Comparison of ENCODE assay signal across 35 cellular contexts in the genomic region with DNA sequence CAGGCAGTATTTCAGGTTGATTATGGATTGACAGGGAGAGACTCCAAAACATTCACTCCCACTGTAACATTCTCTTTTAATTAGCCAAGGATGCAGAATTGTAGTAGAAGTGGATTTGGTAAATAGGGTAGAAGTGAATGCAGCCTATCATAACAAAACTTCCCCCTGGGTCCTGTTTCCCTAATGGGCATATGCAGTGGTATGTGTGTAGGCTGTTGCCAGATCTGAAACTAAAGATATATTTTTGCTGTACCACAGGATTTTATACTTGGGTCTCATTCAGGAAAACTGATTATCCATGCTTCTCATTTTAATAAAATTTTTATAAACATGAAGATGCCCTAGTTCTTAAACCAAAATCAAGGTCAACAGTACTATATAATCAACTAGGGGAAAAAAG.
DNase-seq lines count a peak whose midpoint lies in the region; ATAC-seq, FAIRE-seq and TF ChIP-seq lines count a peak whose summit lies in the region.
"Had no signal": no experiment of that assay in that cellular context is flagged by ENCODE, and none has a peak within 500 bp of the region (broad histone marks: within the 10 kb centered on the region; RNA-seq: fewer than 3 reads in every experiment).

No MANE protein-coding gene starts in this region.

- peaks cover 15% of the 10 kb centered on the region for H3K36me3 ChIP-seq in adipocyte (ENCODE audit: control insufficient read depth, insufficient read depth, low read length, severe bottlenecking)
- H3K36me3 ChIP-seq: BE2C had no signal

- peaks cover 11% of the 10 kb centered on the region for H3K4me1 Mint-ChIP-seq in stimulated activated effector memory CD8-positive, alpha-beta T cell treated with anti-CD3 and anti-CD28 coated beads, Interleukin-12 subunit alpha, Interleukin-12 subunit beta, amount 100 ng/mL, for 72 hours
- H3K4me1 Mint-ChIP-seq in activated T-helper 17 cell treated with anti-CD3 and anti-CD28 coated beads, Interleukin-2, amount 50 U/mL, for 72 hours = peaks cover 9% of the 10 kb centered on the region
- H3K4me1 Mint-ChIP-seq in activated CD4-positive, alpha-beta T cell treated with anti-CD3 and anti-CD28 coated beads, Interleukin-2, amount 10 ng/mL, durations not matched to agents 24 days and 14 days = peaks cover 3% of the 10 kb centered on the region
- H3K4me1 Mint-ChIP-seq: B cell had no signal

- no peak for ATAC-seq in stimulated activated effector memory CD8-positive, alpha-beta T cell treated with anti-CD3 and anti-CD28 coated beads, Interleukin-12 subunit alpha, Interleukin-12 subunit beta, amount 100 ng/mL, for 72 hours
- no peak for ATAC-seq in activated T-helper 17 cell treated with anti-CD3 and anti-CD28 coated beads, Interleukin-2, amount 50 U/mL, for 72 hours (replicated peaks)
- ATAC-seq: A549; CD8-positive, alpha-beta T cell had no signal

- no peaks in the 10 kb centered on the region for H3K9me3 ChIP-seq in adipocyte (ENCODE audit: control insufficient read depth, low read length)
- H3K9me3 ChIP-seq: A549; BE2C; BLaER1; BLaER1 treated with 17β-estradiol and CSF1 and Interleukin-3, amounts not matched to agents 10 nM and 100 nM; Caco-2 had no signal

- H3K4me1 ChIP-seq in adipocyte (ENCODE audit: control insufficient read depth, insufficient read depth, low read length) = no peaks in the 10 kb centered on the region
- H3K4me1 ChIP-seq: A549, BE2C, BLaER1, Caco-2 had no signal

- no peak overlapping the region for H3K9ac ChIP-seq in adipocyte (ENCODE audit: low read length)
- H3K9ac ChIP-seq: BLaER1; BLaER1 treated with 17β-estradiol and CSF1 and Interleukin-3, amounts not matched to agents 10 nM and 100 nM had no signal

- FAIRE-seq in urothelium cell line (lab: Jason Lieb, UNC) = no peak
- FAIRE-seq: A204.1, A549, D721Med had no signal

- H3K27me3 ChIP-seq in adipocyte (replicated peaks; ENCODE audit: control insufficient read depth, insufficient read depth, low read length) = no peaks in the 10 kb centered on the region
- H3K27me3 ChIP-seq: BE2C; BLaER1; BLaER1 treated with 17β-estradiol and CSF1 and Interleukin-3, amounts not matched to agents 10 nM and 100 nM had no signal

- peaks cover 11% of the 10 kb centered on the region for H3K36me3 Mint-ChIP-seq in stimulated activated effector memory CD8-positive, alpha-beta T cell treated with anti-CD3 and anti-CD28 coated beads, Interleukin-12 subunit alpha, Interleukin-12 subunit beta, amount 100 ng/mL, for 72 hours
- H3K36me3 Mint-ChIP-seq in activated T-helper 17 cell treated with anti-CD3 and anti-CD28 coated beads, Interleukin-2, amount 50 U/mL, for 72 hours (ENCODE audit: low read depth) = peaks cover 94% of the 10 kb centered on the region
- peaks cover 55% of the 10 kb centered on the region for H3K36me3 Mint-ChIP-seq in activated CD4-positive, alpha-beta T cell treated with anti-CD3 and anti-CD28 coated beads, Interleukin-2, amount 10 ng/mL, durations not matched to agents 24 days and 14 days (ENCODE audit: low read depth)

- intact Hi-C loops in activated CD4-positive, alpha-beta T cell treated with anti-CD3 and anti-CD28 coated beads, Interleukin-2, amount 10 ng/mL, durations not matched to agents 24 days and 14 days (cut with micrococcal nuclease) = no loop called here

- H3K4me3 Mint-ChIP-seq in stimulated activated effector memory CD8-positive, alpha-beta T cell treated with anti-CD3 and anti-CD28 coated beads, Interleukin-12 subunit alpha, Interleukin-12 subunit beta, amount 100 ng/mL, for 72 hours = no peak overlapping the region
- H3K4me3 Mint-ChIP-seq in activated T-helper 17 cell treated with anti-CD3 and anti-CD28 coated beads, Interleukin-2, amount 50 U/mL, for 72 hours = no peak overlapping the region
- H3K4me3 Mint-ChIP-seq in activated CD4-positive, alpha-beta T cell treated with anti-CD3 and anti-CD28 coated beads, Interleukin-2, amount 10 ng/mL, durations not matched to agents 24 days and 14 days = no peak overlapping the region
- H3K4me3 Mint-ChIP-seq: B cell; CD14-positive monocyte; CD4-positive, alpha-beta memory T cell; CD4-positive, alpha-beta T cell; CD4-positive, CD25-positive, alpha-beta regulatory T cell; CD8-positive, alpha-beta memory T cell; CD8-positive, alpha-beta T cell had no signal

- no peak for TF ChIP-seq POLR2A in erythroblast (IDR thresholded peaks at IDR 0.05; ENCODE audit: low read length)

- no peaks in the 10 kb centered on the region for H3K27me3 Mint-ChIP-seq in activated T-helper 17 cell treated with anti-CD3 and anti-CD28 coated beads, Interleukin-2, amount 50 U/mL, for 72 hours
- H3K27me3 Mint-ChIP-seq in activated CD4-positive, alpha-beta T cell treated with anti-CD3 and anti-CD28 coated beads, Interleukin-2, amount 10 ng/mL, durations not matched to agents 24 days and 14 days = no peaks in the 10 kb centered on the region
- H3K27me3 Mint-ChIP-seq: B cell; CD4-positive, alpha-beta memory T cell; CD4-positive, alpha-beta T cell; CD4-positive, CD25-positive, alpha-beta regulatory T cell; CD8-positive, alpha-beta memory T cell had no signal

- no peaks in the 10 kb centered on the region for H3K9me3 Mint-ChIP-seq in stimulated activated effector memory CD8-positive, alpha-beta T cell treated with anti-CD3 and anti-CD28 coated beads, Interleukin-12 subunit alpha, Interleukin-12 subunit beta, amount 100 ng/mL, for 72 hours
- no peaks in the 10 kb centered on the region for H3K9me3 Mint-ChIP-seq in activated T-helper 17 cell treated with anti-CD3 and anti-CD28 coated beads, Interleukin-2, amount 50 U/mL, for 72 hours
- peaks cover 6% of the 10 kb centered on the region for H3K9me3 Mint-ChIP-seq in activated CD4-positive, alpha-beta T cell treated with anti-CD3 and anti-CD28 coated beads, Interleukin-2, amount 10 ng/mL, durations not matched to agents 24 days and 14 days
- H3K9me3 Mint-ChIP-seq: CD4-positive, alpha-beta memory T cell; CD4-positive, alpha-beta T cell; CD4-positive, CD25-positive, alpha-beta regulatory T cell; CD8-positive, alpha-beta memory T cell; CD8-positive, alpha-beta T cell had no signal

- H3K4me3 ChIP-seq in adipocyte (ENCODE audit: low read length) = no peak overlapping the region
- H3K4me3 ChIP-seq: A549; BLaER1; BLaER1 treated with 17β-estradiol and CSF1 and Interleukin-3, amounts not matched to agents 10 nM and 100 nM had no signal

- DNase-seq in adipocyte (ENCODE audit: low read depth) (peak; percentile 25), fibroblast of gingiva (ENCODE audit: low read depth) (peak; percentile 62), fibroblast of peridontal ligament (ENCODE audit: extremely low read depth) (peak; percentile 50), urothelium cell line (ENCODE audit: low spot score) (no peak), erythroblast (lab: John Stamatoyannopoulos, UW) (no peak)
- DNase-seq in stimulated activated effector memory CD8-positive, alpha-beta T cell treated with anti-CD3 and anti-CD28 coated beads, Interleukin-12 subunit alpha, Interleukin-12 subunit beta, amount 100 ng/mL, for 72 hours (ENCODE audit: low spot score in 2 of 2) = no peak
- DNase-seq in activated CD4-positive, alpha-beta T cell treated with anti-CD3 and anti-CD28 coated beads, Interleukin-2, amount 10 ng/mL, durations not matched to agents 24 days and 14 days = no peak
- DNase-seq: 8988T; ACHN; AML-193; BE2C; C1 segment of cervical spinal cord; Caco-2; Calu3; CD4-positive, alpha-beta memory T cell; CD4-positive, alpha-beta T cell; CD4-positive, CD25-positive, alpha-beta regulatory T cell; CD8-positive, alpha-beta memory T cell; CD8-positive, alpha-beta T cell; COR-L47; DMS 273 treated with DMSO at 0.1 percent for 48 hours; DMS153; DMS53; DMS79; DMS79 treated with DMSO at 0.1 percent for 48 hours; DND-41; EL had no signal

- H3K27ac Mint-ChIP-seq in stimulated activated effector memory CD8-positive, alpha-beta T cell treated with anti-CD3 and anti-CD28 coated beads, Interleukin-12 subunit alpha, Interleukin-12 subunit beta, amount 100 ng/mL, for 72 hours = peak overlapping the region; percentile 9
- H3K27ac Mint-ChIP-seq in activated T-helper 17 cell treated with anti-CD3 and anti-CD28 coated beads, Interleukin-2, amount 50 U/mL, for 72 hours = no peak overlapping the region
- no peak overlapping the region for H3K27ac Mint-ChIP-seq in activated CD4-positive, alpha-beta T cell treated with anti-CD3 and anti-CD28 coated beads, Interleukin-2, amount 10 ng/mL, durations not matched to agents 24 days and 14 days
- H3K27ac Mint-ChIP-seq: B cell; CD14-positive monocyte; CD4-positive, alpha-beta memory T cell; CD4-positive, alpha-beta T cell; CD8-positive, alpha-beta T cell had no signal

Comparison
In these comparisons a context has a peak if more than half of its experiments do, and no peak if none do; other contexts are left out.
1. DNase-seq: peak in adipocyte (single experiment), fibroblast of gingiva (single experiment) and fibroblast of peridontal ligament (single experiment); none in stimulated activated effector memory CD8-positive, alpha-beta T cell treated with anti-CD3 and anti-CD28 coated beads, Interleukin-12 subunit alpha, Interleukin-12 subunit beta, amount 100 ng/mL, for 72 hours (0 of 2), urothelium cell line (single experiment), activated CD4-positive, alpha-beta T cell treated with anti-CD3 and anti-CD28 coated beads, Interleukin-2, amount 10 ng/mL, durations not matched to agents 24 days and 14 days (single experiment) and erythroblast (0 of 2).